ENCODE assay signal across 29 cellular contexts in genomic region chr7:14666304-14666703, GRCh38.
A peak's percentile ranks its signal among the peaks of the same experiment; 100 is the strongest.
DNase-seq lines count a peak whose midpoint lies in the region; ATAC-seq, FAIRE-seq and TF ChIP-seq lines count a peak whose summit lies in the region.
"Had no signal": no experiment of that assay in that cellular context is flagged by ENCODE, and none has a peak within 500 bp of the region (broad histone marks: within the 10 kb centered on the region; RNA-seq: fewer than 3 reads in every experiment).

No MANE protein-coding gene starts in this region.

- H3K4me2 ChIP-seq in SK-N-SH (no peak overlapping the region), PC-3 (ENCODE audit: low read length) (no peak overlapping the region)
- H3K4me2 ChIP-seq: A549, BLaER1 had no signal

- H3K4me3 ChIP-seq in BE2C (ENCODE audit: low read depth, low read length) = no peak overlapping the region
- H3K4me3 ChIP-seq in SK-N-SH (ENCODE audit: low read depth in 2 of 2, low read length in 1 of 2) = no peak overlapping the region
- no peak overlapping the region for H3K4me3 ChIP-seq in PC-3 (ENCODE audit: low read length)
- H3K4me3 ChIP-seq: A549, BLaER1, GM12878 had no signal

- H3K27me3 Mint-ChIP-seq in activated T-helper 2 cell treated with anti-CD3 and anti-CD28 coated beads, Interferon-gamma antibody, Interleukin-2, Interleukin-4, amounts not matched to agents 10 μg/mL and 5 μg/mL and 100 μg/mL, durations not matched to agents 14 hours and 24 hours and 36 hours (ENCODE audit: low read depth) = no peaks in the 10 kb centered on the region
- H3K27me3 Mint-ChIP-seq: B cell; CD4-positive, alpha-beta memory T cell; CD4-positive, CD25-positive, alpha-beta regulatory T cell had no signal

- no peaks in the 10 kb centered on the region for H3K9me3 Mint-ChIP-seq in activated T-helper 2 cell treated with anti-CD3 and anti-CD28 coated beads, Interferon-gamma antibody, Interleukin-2, Interleukin-4, amounts not matched to agents 10 μg/mL and 5 μg/mL and 100 μg/mL, durations not matched to agents 14 hours and 24 hours and 36 hours
- H3K9me3 Mint-ChIP-seq: CD4-positive, alpha-beta memory T cell had no signal

- no TSS peak for BruUV-seq in PC-3 (replicated peaks; lab: Mats Ljungman, UMichigan)

- peak in 1 of 2 experiments; percentile 100; a peak in 2 of 4 replicates for TF ChIP-seq EP300 in SK-N-SH (IDR thresholded peaks at IDR 0.05; ENCODE audit: borderline replicate concordance in 1 of 2, low read depth in 1 of 2, low read length in 1 of 2)

- ATAC-seq in PC-3 (no peak), HG02973 (IDR thresholded peaks at IDR 0.05; ENCODE audit: unreplicated experiment) (no peak)
- ATAC-seq: A549, GM12878 had no signal

- no peak overlapping the region for H3K27ac Mint-ChIP-seq in activated T-helper 2 cell treated with anti-CD3 and anti-CD28 coated beads, Interferon-gamma antibody, Interleukin-2, Interleukin-4, amounts not matched to agents 10 μg/mL and 5 μg/mL and 100 μg/mL, durations not matched to agents 14 hours and 24 hours and 36 hours
- H3K27ac Mint-ChIP-seq: B cell; CD14-positive monocyte; CD4-positive, alpha-beta memory T cell; CD4-positive, CD25-positive, alpha-beta regulatory T cell; CD8-positive, alpha-beta memory T cell had no signal

- no peaks in the 10 kb centered on the region for H4K20me1 ChIP-seq in SK-N-SH (ENCODE audit: insufficient read depth)
- H4K20me1 ChIP-seq in PC-3 (ENCODE audit: low read length) = no peaks in the 10 kb centered on the region
- H4K20me1 ChIP-seq: BLaER1 had no signal

- POLR2A ChIA-PET in SK-N-SH (lab: Yijun Ruan, JAX) = no interaction called here
- POLR2A ChIA-PET in PC-3 (lab: Charles Lee; ENCODE audit: unreplicated experiment) = no interaction called here

- DNase-seq in BE2C (peak; percentile 33), NCI-H524 treated with DMSO at 0.1 percent for 48 hours (lab: John Stamatoyannopoulos, UW) (peak; percentile 57), SK-N-SH (peak; percentile 55), PC-3 (no peak), glomerular visceral epithelial cell (ENCODE audit: extremely low spot score) (no peak)
- no peak for DNase-seq in activated T-helper 2 cell treated with anti-CD3 and anti-CD28 coated beads, Interferon-gamma antibody, Interleukin-2, Interleukin-4, amounts not matched to agents 10 μg/mL and 5 μg/mL and 100 μg/mL, durations not matched to agents 14 hours and 24 hours and 36 hours (ENCODE audit: low spot score)
- DNase-seq: AML-193; C1 segment of cervical spinal cord; CD4-positive, alpha-beta memory T cell; CD4-positive, CD25-positive, alpha-beta regulatory T cell; CD8-positive, alpha-beta memory T cell; COR-L47; DMS 273 treated with DMSO at 0.1 percent for 48 hours; DMS153; DMS53; DMS79; DND-41; EL; GDM1 had no signal

- H2AFZ ChIP-seq in SK-N-SH (ENCODE audit: low read depth) (no peak overlapping the region), PC-3 (ENCODE audit: low read length) (no peak overlapping the region)

- H3K4me1 ChIP-seq in BE2C (peaks cover 20% of the 10 kb centered on the region), SK-N-SH (ENCODE audit: control insufficient read depth in 1 of 2, insufficient read depth in 2 of 2, low read depth in 1 of 2, low read length in 1 of 2) (peaks cover 0 to 20% of the 10 kb centered on the region in 2 experiments; a peak in 1 of 4 replicates), PC-3 (ENCODE audit: insufficient read depth, low read length) (no peaks in the 10 kb centered on the region)
- H3K4me1 ChIP-seq: A549, BLaER1 had no signal

- H3K36me3 ChIP-seq in BE2C = no peaks in the 10 kb centered on the region
- no peaks in the 10 kb centered on the region for H3K36me3 ChIP-seq in SK-N-SH (replicated peaks in 1 of 2; ENCODE audit: control insufficient read depth in 1 of 2, insufficient read depth in 2 of 2, low read length in 1 of 2)
- H3K36me3 ChIP-seq in PC-3 (ENCODE audit: low read depth, low read length) = no peaks in the 10 kb centered on the region
- H3K36me3 ChIP-seq: BLaER1 had no signal

- TF ChIP-seq RAD21 in SK-N-SH (IDR thresholded peaks at IDR 0.05; ENCODE audit: low read length) = peak; percentile 15; the same call in 1 of the 2 replicates

- H3K9me2 ChIP-seq in SK-N-SH (no peaks in the 10 kb centered on the region; the same call in 1 of the 2 replicates), PC-3 (replicated peaks; ENCODE audit: low read length) (no peaks in the 10 kb centered on the region)

- intact Hi-C loops in activated T-helper 2 cell treated with anti-CD3 and anti-CD28 coated beads, Interferon-gamma antibody, Interleukin-2, Interleukin-4, amounts not matched to agents 10 μg/mL and 5 μg/mL and 100 μg/mL, durations not matched to agents 14 hours and 24 hours and 36 hours (cut with micrococcal nuclease) = no loop called here
- intact Hi-C loops in PC-3 (cut with micrococcal nuclease) = no loop called here

- no peaks in the 10 kb centered on the region for H3K27me3 ChIP-seq in BE2C
- H3K27me3 ChIP-seq in SK-N-SH (ENCODE audit: insufficient read depth) = no peaks in the 10 kb centered on the region
- H3K27me3 ChIP-seq in PC-3 (ENCODE audit: low read length) = no peaks in the 10 kb centered on the region
- H3K27me3 ChIP-seq: BLaER1 had no signal

- H3K27ac ChIP-seq in SK-N-SH (ENCODE audit: low read depth in 2 of 2, low read length in 1 of 2) (peak overlapping the region in 1 of 2 experiments; percentile 94; a peak in 2 of 4 replicates), PC-3 (ENCODE audit: low read length) (no peak overlapping the region)
- H3K27ac ChIP-seq: 22Rv1, A549, BLaER1 had no signal

- no peaks in the 10 kb centered on the region for H3F3A ChIP-seq in SK-N-SH (replicated peaks; ENCODE audit: insufficient read depth)
- H3F3A ChIP-seq in PC-3 (ENCODE audit: low read length, unreplicated experiment) = no peaks in the 10 kb centered on the region

- FAIRE-seq in endometrium (lab: Jason Lieb, UNC) = peak; percentile 97
- FAIRE-seq: A549, GM12878, GM12892, GM18507 had no signal

- H3K79me2 ChIP-seq in SK-N-SH (ENCODE audit: insufficient read depth) (no peaks in the 10 kb centered on the region), PC-3 (ENCODE audit: low read length) (no peaks in the 10 kb centered on the region)

- no peak overlapping the region for H3K9ac ChIP-seq in SK-N-SH
- H3K9ac ChIP-seq in PC-3 (ENCODE audit: low read length) = no peak overlapping the region
- H3K9ac ChIP-seq: BLaER1 had no signal

- no peaks in the 10 kb centered on the region for H3K9me3 ChIP-seq in BE2C
- no peaks in the 10 kb centered on the region for H3K9me3 ChIP-seq in SK-N-SH
- no peaks in the 10 kb centered on the region for H3K9me3 ChIP-seq in PC-3 (ENCODE audit: low read length)
- H3K9me3 ChIP-seq: A549, BLaER1 had no signal

- no peak overlapping the region for H3K4me3 Mint-ChIP-seq in activated T-helper 2 cell treated with anti-CD3 and anti-CD28 coated beads, Interferon-gamma antibody, Interleukin-2, Interleukin-4, amounts not matched to agents 10 μg/mL and 5 μg/mL and 100 μg/mL, durations not matched to agents 14 hours and 24 hours and 36 hours (ENCODE audit: low read depth)
- H3K4me3 Mint-ChIP-seq: B cell; CD14-positive monocyte; CD4-positive, alpha-beta memory T cell; CD4-positive, CD25-positive, alpha-beta regulatory T cell; CD8-positive, alpha-beta memory T cell had no signal

- 16% methylated on average over 1 of the region's 1 CpG for WGBS in SK-N-SH (ENCODE audit: low lambda C conversion rate)

- no peaks in the 10 kb centered on the region for H3K36me3 Mint-ChIP-seq in activated T-helper 2 cell treated with anti-CD3 and anti-CD28 coated beads, Interferon-gamma antibody, Interleukin-2, Interleukin-4, amounts not matched to agents 10 μg/mL and 5 μg/mL and 100 μg/mL, durations not matched to agents 14 hours and 24 hours and 36 hours (ENCODE audit: low read depth)
- H3K36me3 Mint-ChIP-seq: CD14-positive monocyte; CD4-positive, alpha-beta memory T cell; CD4-positive, CD25-positive, alpha-beta regulatory T cell; CD8-positive, alpha-beta memory T cell had no signal

- no peaks in the 10 kb centered on the region for H3K4me1 Mint-ChIP-seq in activated T-helper 2 cell treated with anti-CD3 and anti-CD28 coated beads, Interferon-gamma antibody, Interleukin-2, Interleukin-4, amounts not matched to agents 10 μg/mL and 5 μg/mL and 100 μg/mL, durations not matched to agents 14 hours and 24 hours and 36 hours (ENCODE audit: low read depth)
- H3K4me1 Mint-ChIP-seq: B cell; CD14-positive monocyte; CD4-positive, alpha-beta memory T cell; CD4-positive, CD25-positive, alpha-beta regulatory T cell; CD8-positive, alpha-beta memory T cell had no signal

- TF ChIP-seq CTCF in BE2C (IDR thresholded peaks at IDR 0.05; ENCODE audit: low read depth, low read length) = no peak
- TF ChIP-seq CTCF in SK-N-SH (IDR thresholded peaks at IDR 0.05) = no peak
- no peak for TF ChIP-seq CTCF in PC-3 (conservative IDR thresholded peaks at IDR 0.05; ENCODE audit: low read depth, low read length)

- CTCF ChIA-PET in SK-N-SH (lab: Yijun Ruan, JAX) (interaction anchor here (0.6 to 5.5 kb wide), 8 partner anchors 10 to 1421 kb away, joined by 3 to 41 read pairs (median 4); no protein-coding TSS in a partner anchor), PC-3 (lab: Charles Lee) (no interaction called here)

TF ChIP-seq in SK-N-SH, 30 proteins besides CTCF, POLR2A, EP300 and RAD21 (continues in another document):
- TF ChIP-seq, protein P1, sequence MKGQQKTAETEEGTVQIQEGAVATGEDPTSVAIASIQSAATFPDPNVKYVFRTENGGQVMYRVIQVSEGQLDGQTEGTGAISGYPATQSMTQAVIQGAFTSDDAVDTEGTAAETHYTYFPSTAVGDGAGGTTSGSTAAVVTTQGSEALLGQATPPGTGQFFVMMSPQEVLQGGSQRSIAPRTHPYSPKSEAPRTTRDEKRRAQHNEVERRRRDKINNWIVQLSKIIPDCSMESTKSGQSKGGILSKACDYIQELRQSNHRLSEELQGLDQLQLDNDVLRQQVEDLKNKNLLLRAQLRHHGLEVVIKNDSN (IDR thresholded peaks at IDR 0.05; ENCODE audit: borderline replicate concordance, low read depth) = no peak
- TF ChIP-seq ELF1 (IDR thresholded peaks at IDR 0.05) (no peak), CHD2 (IDR thresholded peaks at IDR 0.05; ENCODE audit: low read length, partially characterized antibody) (peak; percentile 90), PBX3 (IDR thresholded peaks at IDR 0.05) (peak; percentile 44; the same call in 1 of the 2 replicates), GATA2 (CRISPR knock-in tag; IDR thresholded peaks at IDR 0.05) (peak; percentile 94), MXI1 (IDR thresholded peaks at IDR 0.05; ENCODE audit: low read depth, low read length) (no peak; the same call in 1 of the 2 replicates), POLR2AphosphoS5 (IDR thresholded peaks at IDR 0.05; ENCODE audit: low read depth, low read length) (peak; percentile 83; the same call in 1 of the 2 replicates)

Comparison
In these comparisons a context has a peak if more than half of its experiments do, and no peak if none do; other contexts are left out.
1. DNase-seq: peak in BE2C (single experiment), NCI-H524 treated with DMSO at 0.1 percent for 48 hours (single experiment) and SK-N-SH (single experiment); none in activated T-helper 2 cell treated with anti-CD3 and anti-CD28 coated beads, Interferon-gamma antibody, Interleukin-2, Interleukin-4, amounts not matched to agents 10 μg/mL and 5 μg/mL and 100 μg/mL, durations not matched to agents 14 hours and 24 hours and 36 hours (single experiment), PC-3 (single experiment) and glomerular visceral epithelial cell (single experiment).